In the genomic region with DNA sequence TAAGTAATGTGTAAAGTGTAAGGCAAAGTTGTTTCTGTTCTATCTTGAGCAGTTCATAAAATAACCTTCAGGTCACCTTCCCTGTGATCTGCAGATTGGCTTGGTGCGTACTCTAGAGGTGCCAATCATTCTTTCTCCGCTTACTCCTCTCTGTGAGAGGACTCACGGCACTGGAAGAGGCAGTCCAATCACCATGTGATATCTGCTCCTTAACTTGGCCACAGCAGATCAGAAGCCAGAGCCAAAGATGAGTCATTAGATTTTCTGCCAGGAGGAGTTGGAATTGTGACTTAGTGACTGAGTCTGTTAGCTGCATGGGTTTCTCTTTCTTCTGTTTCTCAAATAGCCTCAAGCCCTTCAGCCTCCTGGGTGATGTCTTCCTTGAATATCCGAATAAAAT, we compare ENCODE assay signal across 10 cellular contexts.
A peak's percentile ranks its signal among the peaks of the same experiment; 100 is the strongest.
DNase-seq lines count a peak whose midpoint lies in the region; ATAC-seq and TF ChIP-seq lines count a peak whose summit lies in the region.
"Had no signal": no experiment of that assay in that cellular context is flagged by ENCODE, and none has a peak within 500 bp of the region (broad histone marks: within the 10 kb centered on the region; RNA-seq: fewer than 3 reads in every experiment).

No MANE protein-coding gene starts in this region.

- H3K4me3 ChIP-seq in fibroblast of pulmonary artery (replicated peaks; ENCODE audit: low read depth, low read length), result no peak overlapping the region

- H3K27ac ChIP-seq in RWPE1, result no peak overlapping the region

- no peak overlapping the region for H3K4me3 Mint-ChIP-seq in T-helper 17 cell
- H3K4me3 Mint-ChIP-seq: effector memory CD8-positive, alpha-beta T cell; naive thymus-derived CD4-positive, alpha-beta T cell had no signal

- H3K36me3 Mint-ChIP-seq in T-helper 17 cell (ENCODE audit: low read depth), result peaks cover 3% of the 10 kb centered on the region

- peaks cover 17% of the 10 kb centered on the region for H3K27me3 Mint-ChIP-seq in T-helper 17 cell
- H3K27me3 Mint-ChIP-seq: effector memory CD8-positive, alpha-beta T cell had no signal

- CTCF ChIA-PET in RWPE1 (lab: Yijun Ruan, JAX), result no interaction called here

- TF ChIP-seq CTCF in RWPE1 (conservative IDR thresholded peaks at IDR 0.05; ENCODE audit: low read depth) (no peak), fibroblast of pulmonary artery (IDR thresholded peaks at IDR 0.05; ENCODE audit: low read length, missing control alignments) (no peak)

- POLR2A ChIA-PET in RWPE1 (lab: Yijun Ruan, JAX; ENCODE audit: low non-redundant PET), result no interaction called here

- DNase-seq in ELR (ENCODE audit: low read depth) (peak; percentile 88), RWPE1 (ENCODE audit: low spot score) (peak; percentile 41), fibroblast of pulmonary artery (ENCODE audit: low read depth) (peak; percentile 85), pulmonary artery endothelial cell (ENCODE audit: low read depth, low spot score) (peak; percentile 27), T-helper 17 cell (no peak), NCI-H187 treated with DMSO at 0.1 percent for 48 hours (lab: John Stamatoyannopoulos, UW) (no peak), iPS-NIHi7 (ENCODE audit: extremely low spot score) (no peak), left lobe of liver (ENCODE audit: low spot score) (no peak)
- DNase-seq: effector memory CD8-positive, alpha-beta T cell; naive thymus-derived CD4-positive, alpha-beta T cell had no signal

- no peak overlapping the region for H3K27ac Mint-ChIP-seq in T-helper 17 cell
- H3K27ac Mint-ChIP-seq: effector memory CD8-positive, alpha-beta T cell; naive thymus-derived CD4-positive, alpha-beta T cell had no signal

- ATAC-seq in T-helper 17 cell (no peak), left lobe of liver (no peak)
- ATAC-seq: effector memory CD8-positive, alpha-beta T cell; naive thymus-derived CD4-positive, alpha-beta T cell had no signal

- no peaks in the 10 kb centered on the region for H3K9me3 ChIP-seq in T-helper 17 cell (ENCODE audit: control insufficient read depth, low read length, poor library complexity, severe bottlenecking)

- peaks cover 10% of the 10 kb centered on the region for H3K4me1 Mint-ChIP-seq in T-helper 17 cell

Comparison
In these comparisons a context has a peak if more than half of its experiments do, and no peak if none do; other contexts are left out.
1. DNase-seq: peak in ELR (single experiment), RWPE1 (single experiment), fibroblast of pulmonary artery (single experiment) and pulmonary artery endothelial cell (single experiment); none in T-helper 17 cell (0 of 3), NCI-H187 treated with DMSO at 0.1 percent for 48 hours (single experiment), iPS-NIHi7 (single experiment) and left lobe of liver (single experiment).